ENCODE assay signal across 35 cellular contexts in genomic region chr7:139908792-139909191, GRCh38.
"Had no signal": no experiment of that assay in that cellular context is flagged by ENCODE, and none has a peak within 500 bp of the region (broad histone marks: within the 10 kb centered on the region; RNA-seq: fewer than 3 reads in every experiment).

No MANE protein-coding gene starts in this region.

- H3K27me3 ChIP-seq: ascending aorta, cardiac muscle cell, dorsolateral prefrontal cortex, gastroesophageal sphincter, hepatocyte, neutrophil, pancreas, sigmoid colon, uterus had no signal

- H3K79me2 ChIP-seq: hepatocyte had no signal

- H3K36me3 Mint-ChIP-seq: activated naive CD4-positive, alpha-beta T cell treated with anti-CD3 and anti-CD28 coated beads, Interleukin-2, amount 10 ng/mL, durations not matched to agents 7 days and 5 days; activated naive CD8-positive, alpha-beta T cell treated with anti-CD3 and anti-CD28 coated beads, Interleukin-2, amount 10 ng/mL, durations not matched to agents 7 days and 5 days; brain; stimulated activated effector memory CD8-positive, alpha-beta T cell treated with anti-CD3 and anti-CD28 coated beads, Interleukin-12 subunit alpha, Interleukin-12 subunit beta, amount 100 ng/mL, for 72 hours; type B pancreatic cell had no signal

- H3K9me3 Mint-ChIP-seq: activated B cell treated with CpG ODN at 0.5 μM for 24 hours; activated naive CD8-positive, alpha-beta T cell treated with anti-CD3 and anti-CD28 coated beads, Interleukin-2, amount 10 ng/mL, durations not matched to agents 7 days and 5 days; type B pancreatic cell had no signal

- H3K4me1 Mint-ChIP-seq: stimulated activated effector memory CD8-positive, alpha-beta T cell treated with anti-CD3 and anti-CD28 coated beads, Interleukin-12 subunit alpha, Interleukin-12 subunit beta, amount 100 ng/mL, for 72 hours; stimulated activated naive CD8-positive, alpha-beta T cell treated with anti-CD3 and anti-CD28 coated beads, Interleukin-15, amount 100 ng/mL, for 72 hours had no signal

- H3K4me1 ChIP-seq: ascending aorta, gastroesophageal sphincter, pancreas, prostate gland, sigmoid colon, uterus had no signal

- ATAC-seq: activated CD4-positive, alpha-beta T cell treated with anti-CD3 and anti-CD28 coated beads for 36 hours; gastroesophageal sphincter; left cardiac atrium; left ventricle myocardium superior; mucosa of descending colon; pancreas; stimulated activated effector memory CD8-positive, alpha-beta T cell treated with anti-CD3 and anti-CD28 coated beads, Interleukin-12 subunit alpha, Interleukin-12 subunit beta, amount 100 ng/mL, for 72 hours; stimulated activated naive CD8-positive, alpha-beta T cell treated with anti-CD3 and anti-CD28 coated beads, Interleukin-15, amount 100 ng/mL, for 72 hours had no signal

- FAIRE-seq: keratinocyte, pancreas, small intestine had no signal

- H3K4me2 ChIP-seq: hepatocyte had no signal

- H3K4me3 ChIP-seq: ascending aorta, cardiac muscle cell, coronary artery, dorsolateral prefrontal cortex, gastroesophageal sphincter, hepatocyte, mucosa of descending colon, pancreas, prostate gland, sigmoid colon, uterus had no signal

- H3K27me3 Mint-ChIP-seq: activated B cell treated with CpG ODN at 0.5 μM for 24 hours; activated CD4-positive, alpha-beta T cell treated with anti-CD3 and anti-CD28 coated beads for 36 hours; stimulated activated naive CD8-positive, alpha-beta T cell treated with anti-CD3 and anti-CD28 coated beads, Interleukin-15, amount 100 ng/mL, for 72 hours had no signal

- H3K4me3 Mint-ChIP-seq: activated B cell treated with CpG ODN at 0.5 μM for 24 hours; activated CD4-positive, alpha-beta T cell treated with anti-CD3 and anti-CD28 coated beads for 36 hours; activated naive CD4-positive, alpha-beta T cell treated with anti-CD3 and anti-CD28 coated beads, Interleukin-2, amount 10 ng/mL, durations not matched to agents 7 days and 5 days; activated naive CD8-positive, alpha-beta T cell treated with anti-CD3 and anti-CD28 coated beads, Interleukin-2, amount 10 ng/mL, durations not matched to agents 7 days and 5 days; activated T-helper 1 cell treated with anti-CD3 and anti-CD28 coated beads, Interleukin-12 subunit alpha, Interleukin-12 subunit beta, Interleukin-2, Interleukin-4 antibody, amounts not matched to agents 30 ng/mL and 10 ng/mL and 1 ng/mL, durations not matched to agents 14 hours and 24 hours and 36 hours; brain; nephron progenitor cell; stimulated activated effector memory CD8-positive, alpha-beta T cell treated with anti-CD3 and anti-CD28 coated beads, Interleukin-12 subunit alpha, Interleukin-12 subunit beta, amount 100 ng/mL, for 72 hours; stimulated activated naive CD8-positive, alpha-beta T cell treated with anti-CD3 and anti-CD28 coated beads, Interleukin-15, amount 100 ng/mL, for 72 hours; T-helper 1 cell treated with Interleukin-12 subunit alpha and Interleukin-12 subunit beta and Interleukin-4 antibody, amounts not matched to agents 30 μg/mL and 1 μg/mL, for 36 hours; type B pancreatic cell had no signal

- H3K27ac Mint-ChIP-seq: activated B cell treated with CpG ODN at 0.5 μM for 24 hours; activated CD4-positive, alpha-beta T cell treated with anti-CD3 and anti-CD28 coated beads for 36 hours; activated naive CD8-positive, alpha-beta T cell treated with anti-CD3 and anti-CD28 coated beads, Interleukin-2, amount 10 ng/mL, durations not matched to agents 7 days and 5 days; activated T-helper 1 cell treated with anti-CD3 and anti-CD28 coated beads, Interleukin-12 subunit alpha, Interleukin-12 subunit beta, Interleukin-2, Interleukin-4 antibody, amounts not matched to agents 30 ng/mL and 10 ng/mL and 1 ng/mL, durations not matched to agents 14 hours and 24 hours and 36 hours; brain; nephron progenitor cell; stimulated activated effector memory CD8-positive, alpha-beta T cell treated with anti-CD3 and anti-CD28 coated beads, Interleukin-12 subunit alpha, Interleukin-12 subunit beta, amount 100 ng/mL, for 72 hours; stimulated activated naive CD8-positive, alpha-beta T cell treated with anti-CD3 and anti-CD28 coated beads, Interleukin-15, amount 100 ng/mL, for 72 hours; T-helper 1 cell treated with Interleukin-12 subunit alpha and Interleukin-12 subunit beta and Interleukin-4 antibody, amounts not matched to agents 30 μg/mL and 1 μg/mL, for 36 hours; type B pancreatic cell had no signal

- DNase-seq: activated B cell treated with CpG ODN at 0.5 μM for 24 hours; activated CD4-positive, alpha-beta T cell treated with anti-CD3 and anti-CD28 coated beads for 36 hours; activated CD4-positive, alpha-beta T cell treated with anti-CD3 and anti-CD28 coated beads, Interleukin-2, amount 50 U/mL, for 48 hours; activated CD8-positive, alpha-beta memory T cell treated with anti-CD3 and anti-CD28 coated beads, Interleukin-2, amount 50 U/mL, for 4 hours; activated gamma-delta T cell; activated naive CD4-positive, alpha-beta T cell treated with anti-CD3 and anti-CD28 coated beads, Interleukin-2, amount 10 ng/mL, durations not matched to agents 7 days and 5 days; activated naive CD8-positive, alpha-beta T cell treated with anti-CD3 and anti-CD28 coated beads, Interleukin-2, amount 10 ng/mL, durations not matched to agents 7 days and 5 days; activated T-cell treated with anti-CD3 and anti-CD28 coated beads, Interleukin-2, amount 50 U/mL, for 1 hour; dorsolateral prefrontal cortex; effector memory CD4-positive, alpha-beta T cell; left cardiac atrium; left ventricle myocardium superior; mucosa of descending colon; nephron progenitor cell; pancreas; sigmoid colon; small intestine; stimulated activated CD4-positive, alpha-beta T cell treated with anti-CD3 and anti-CD28 coated beads, Interleukin-4, amount 100 ng/mL, for 24 hours; stimulated activated naive CD8-positive, alpha-beta T cell treated with anti-CD3 and anti-CD28 coated beads, Interleukin-15, amount 100 ng/mL, for 72 hours; substantia nigra; T-helper 9 cell; uterus had no signal

- H2AFZ ChIP-seq: hepatocyte had no signal

- H3K36me3 ChIP-seq: ascending aorta, cardiac muscle cell, gastroesophageal sphincter, pancreas, prostate gland, sigmoid colon, uterus had no signal

- H3K9me3 ChIP-seq: ascending aorta, mucosa of descending colon, neutrophil, pancreas, prostate gland, sigmoid colon, uterus had no signal

- H3K27ac ChIP-seq: ascending aorta, cardiac muscle cell, coronary artery, dorsolateral prefrontal cortex, gastroesophageal sphincter, hepatocyte, neutrophil, pancreas, prostate gland, sigmoid colon, uterus had no signal
